In genomic region chr4:122873752-122874151, GRCh38 we compare ENCODE assay signal across 14 cellular contexts. TPM values are rescaled to one million over a fixed set of nuclear protein-coding genes. Genes with fewer than 3 reads are reported as not detected.
DNase-seq lines count a peak whose midpoint lies in the region; ATAC-seq, FAIRE-seq and TF ChIP-seq lines count a peak whose summit lies in the region.
"Had no signal": no experiment of that assay in that cellular context is flagged by ENCODE, and none has a peak within 500 bp of the region (broad histone marks: within the 10 kb centered on the region; RNA-seq: fewer than 3 reads in every experiment).

No MANE protein-coding gene starts in this region.

- WGBS in SK-N-SH (ENCODE audit: low lambda C conversion rate) = 64% methylated on average over 3 of the region's 3 CpGs

- no peak for TF ChIP-seq EP300 in SK-N-SH (IDR thresholded peaks at IDR 0.05; ENCODE audit: borderline replicate concordance in 1 of 2, low read depth in 1 of 2, low read length in 1 of 2)

- TF ChIP-seq CTCF in SK-N-SH (IDR thresholded peaks at IDR 0.05) (no peak), RWPE1 (conservative IDR thresholded peaks at IDR 0.05; ENCODE audit: low read depth) (no peak), fibroblast of the aortic adventitia (IDR thresholded peaks at IDR 0.05; ENCODE audit: insufficient read depth, low read length) (no peak)

- H4K20me1 ChIP-seq in SK-N-SH (ENCODE audit: insufficient read depth) = peaks cover 21% of the 10 kb centered on the region

- peaks cover 21 to 22% of the 10 kb centered on the region in 2 experiments for H3K36me3 ChIP-seq in SK-N-SH (replicated peaks in 1 of 2; ENCODE audit: control insufficient read depth in 1 of 2, insufficient read depth in 2 of 2, low read length in 1 of 2)

- 0 out of 4 replicates have a peak overlapping the region, but pooled peaks of 1 of the 2 experiments have one; percentile 6 for H3K4me3 ChIP-seq in SK-N-SH (ENCODE audit: low read depth in 2 of 2, low read length in 1 of 2)
- no peak overlapping the region for H3K4me3 ChIP-seq in fibroblast of the aortic adventitia (ENCODE audit: low read depth, low read length)
- H3K4me3 ChIP-seq: lung, SK-N-MC had no signal

- no peak overlapping the region for H2AFZ ChIP-seq in SK-N-SH (ENCODE audit: low read depth)

- CTCF ChIA-PET in SK-N-SH (lab: Yijun Ruan, JAX) (interaction anchor here (1.2 to 1.9 kb wide), 3 partner anchors 11 to 116 kb away, joined by 3 to 6 read pairs (median 4); no protein-coding TSS in a partner anchor), RWPE1 (lab: Yijun Ruan, JAX) (interaction anchor here (0.6 to 1.2 kb wide), 3 partner anchors 16 to 1764 kb away, joined by 3 to 9 read pairs (median 3); no protein-coding TSS in a partner anchor)

- H3K9me2 ChIP-seq in SK-N-SH = no peaks in the 10 kb centered on the region

- no peak for FAIRE-seq in urothelium cell line (lab: Jason Lieb, UNC)
- FAIRE-seq: H54 had no signal

- no peaks in the 10 kb centered on the region for H3K9me3 ChIP-seq in SK-N-SH

- DNase-seq in SK-N-SH = no peak
- DNase-seq in RWPE1 (ENCODE audit: low spot score) = peak; percentile 48
- DNase-seq in fibroblast of the aortic adventitia (ENCODE audit: low read depth) = peak; percentile 43
- DNase-seq in urothelium cell line (ENCODE audit: low spot score) = peak; percentile 5
- DNase-seq in Kasumi-1 (lab: John Stamatoyannopoulos, UW) = no peak
- DNase-seq: activated CD8-positive, alpha-beta memory T cell treated with anti-CD3 and anti-CD28 coated beads, Interleukin-2, amount 50 U/mL, for 48 hours; DND-41; NCI-H748 treated with DMSO at 0.1 percent for 48 hours had no signal

- no peak for TF ChIP-seq RAD21 in SK-N-SH (IDR thresholded peaks at IDR 0.05; ENCODE audit: low read length)

- peaks cover 0 to 28% of the 10 kb centered on the region in 2 experiments; a peak in 2 of 4 replicates for H3K4me1 ChIP-seq in SK-N-SH (ENCODE audit: control insufficient read depth in 1 of 2, insufficient read depth in 2 of 2, low read depth in 1 of 2, low read length in 1 of 2)

- POLR2A ChIA-PET in SK-N-SH (lab: Yijun Ruan, JAX) (no interaction called here), RWPE1 (lab: Yijun Ruan, JAX; ENCODE audit: low non-redundant PET) (no interaction called here)

- no peak overlapping the region for H3K9ac ChIP-seq in SK-N-SH

- ATAC-seq in SK-N-SH treated with all-trans-retinoic acid at 6 μM for 48 hours = no peak; the same call in 2 of the 3 replicates
- no peak for ATAC-seq in HG02973 (IDR thresholded peaks at IDR 0.05; ENCODE audit: unreplicated experiment)
- no peak for ATAC-seq in HG03280 (IDR thresholded peaks at IDR 0.05; ENCODE audit: unreplicated experiment)

- H3K27me3 ChIP-seq in SK-N-SH (ENCODE audit: insufficient read depth) = no peaks in the 10 kb centered on the region

- H3K27ac ChIP-seq in SK-N-SH (ENCODE audit: low read depth in 2 of 2, low read length in 1 of 2) (peak overlapping the region; percentile 24 to 69; a peak in 3 of 4 replicates), RWPE1 (no peak overlapping the region)
- H3K27ac ChIP-seq: SK-N-MC had no signal

- peak overlapping the region; percentile 49 for H3K4me2 ChIP-seq in SK-N-SH

- H3K79me2 ChIP-seq in SK-N-SH (ENCODE audit: insufficient read depth) = peaks cover 98% of the 10 kb centered on the region

- peaks cover 32% of the 10 kb centered on the region for H3F3A ChIP-seq in SK-N-SH (replicated peaks; ENCODE audit: insufficient read depth)

TF ChIP-seq in SK-N-SH, 30 proteins besides CTCF, POLR2A, EP300 and RAD21:
- TF ChIP-seq ZBTB33 (IDR thresholded peaks at IDR 0.05; ENCODE audit: borderline replicate concordance, low read depth) = no peak
- no peak for TF ChIP-seq YY1 (IDR thresholded peaks at IDR 0.05; ENCODE audit: low read depth)
- no peak for TF ChIP-seq ELF1 (IDR thresholded peaks at IDR 0.05)
- no peak for TF ChIP-seq TAF1 (IDR thresholded peaks at IDR 0.05; ENCODE audit: borderline replicate concordance, low read depth, low read length)
- no peak for TF ChIP-seq FOXM1 (IDR thresholded peaks at IDR 0.05; ENCODE audit: low read depth)
- TF ChIP-seq EZH2phosphoT487 (IDR thresholded peaks at IDR 0.05; ENCODE audit: borderline replicate concordance, low read depth) = no peak
- no peak for TF ChIP-seq GATA2 (CRISPR knock-in tag; IDR thresholded peaks at IDR 0.05)

TF ChIP-seq in SK-N-SH treated with all-trans-retinoic acid at 6 μM for 48 hours, 23 proteins besides CTCF, POLR2A, EP300 and RAD21:
- TF ChIP-seq CSDC2 (CRISPR knock-in tag; IDR thresholded peaks at IDR 0.05) (no peak), TCF4 (CRISPR knock-in tag; IDR thresholded peaks at IDR 0.05; ENCODE audit: borderline replicate concordance) (no peak), PATZ1 (CRISPR knock-in tag; IDR thresholded peaks at IDR 0.05; ENCODE audit: borderline replicate concordance) (no peak), TOX (CRISPR knock-in tag; IDR thresholded peaks at IDR 0.05; ENCODE audit: borderline replicate concordance) (no peak), RARB (CRISPR knock-in tag; IDR thresholded peaks at IDR 0.05) (no peak), OSR1 (CRISPR knock-in tag; IDR thresholded peaks at IDR 0.05) (no peak), ZNF70 (CRISPR knock-in tag; IDR thresholded peaks at IDR 0.05) (no peak), ZFP3 (CRISPR knock-in tag; IDR thresholded peaks at IDR 0.05) (no peak), SNAI2 (CRISPR knock-in tag; IDR thresholded peaks at IDR 0.05) (no peak), ESRRG (CRISPR knock-in tag; IDR thresholded peaks at IDR 0.05) (no peak), GLIS3 (CRISPR knock-in tag; IDR thresholded peaks at IDR 0.05) (no peak), CSRNP3 (CRISPR knock-in tag; IDR thresholded peaks at IDR 0.05) (no peak), ZNF8 (CRISPR knock-in tag; IDR thresholded peaks at IDR 0.05) (no peak), ZC3H10 (CRISPR knock-in tag; IDR thresholded peaks at IDR 0.05) (no peak), ISL1 (CRISPR knock-in tag; IDR thresholded peaks at IDR 0.05) (no peak), ARNTL (CRISPR knock-in tag; IDR thresholded peaks at IDR 0.05; ENCODE audit: borderline replicate concordance, low read depth) (no peak)

RNA-seq across cellular contexts. Expression of gene FGF2, which starts 47.1 kb away (rescaled TPM):
- 11.1 and 17.0 TPM in 2 replicates for polyA plus RNA-seq in SK-N-SH (2012; rRNA removed)
- 18.6 and 22.5 TPM in 2 replicates for polyA plus RNA-seq in SK-N-SH (2012; cell fraction: cytosol; rRNA removed)
- 6.7 and 18.4 TPM in 2 replicates for polyA plus RNA-seq in SK-N-SH (2012; cell fraction: nucleus; rRNA removed)
- total RNA-seq in fibroblast of the aortic adventitia (ENCODE audit: low replicate concordance) = 16.3 and 79.5 TPM in 2 replicates

RNA-seq across cellular contexts. Expression of gene NUDT6, which starts 48.6 kb away (rescaled TPM):
- 10.1 and 10.5 TPM in 2 replicates for polyA plus RNA-seq in SK-N-SH (2012; rRNA removed)
- 9.1 and 9.6 TPM in 2 replicates for polyA plus RNA-seq in SK-N-SH (2012; cell fraction: cytosol; rRNA removed)
- polyA plus RNA-seq in SK-N-SH (2012; cell fraction: nucleus; rRNA removed) = 10.1 and 10.4 TPM in 2 replicates
- total RNA-seq in fibroblast of the aortic adventitia (ENCODE audit: low replicate concordance) = 8.5 and 12.8 TPM in 2 replicates

Comparison
In these comparisons a context has a peak if more than half of its experiments do, and no peak if none do; other contexts are left out.
1. DNase-seq: peak in RWPE1 (single experiment), fibroblast of the aortic adventitia (single experiment) and urothelium cell line (single experiment); none in SK-N-SH (single experiment) and Kasumi-1 (0 of 2).